Comparison of ENCODE assay signal across 9 cellular contexts in the genomic region with DNA sequence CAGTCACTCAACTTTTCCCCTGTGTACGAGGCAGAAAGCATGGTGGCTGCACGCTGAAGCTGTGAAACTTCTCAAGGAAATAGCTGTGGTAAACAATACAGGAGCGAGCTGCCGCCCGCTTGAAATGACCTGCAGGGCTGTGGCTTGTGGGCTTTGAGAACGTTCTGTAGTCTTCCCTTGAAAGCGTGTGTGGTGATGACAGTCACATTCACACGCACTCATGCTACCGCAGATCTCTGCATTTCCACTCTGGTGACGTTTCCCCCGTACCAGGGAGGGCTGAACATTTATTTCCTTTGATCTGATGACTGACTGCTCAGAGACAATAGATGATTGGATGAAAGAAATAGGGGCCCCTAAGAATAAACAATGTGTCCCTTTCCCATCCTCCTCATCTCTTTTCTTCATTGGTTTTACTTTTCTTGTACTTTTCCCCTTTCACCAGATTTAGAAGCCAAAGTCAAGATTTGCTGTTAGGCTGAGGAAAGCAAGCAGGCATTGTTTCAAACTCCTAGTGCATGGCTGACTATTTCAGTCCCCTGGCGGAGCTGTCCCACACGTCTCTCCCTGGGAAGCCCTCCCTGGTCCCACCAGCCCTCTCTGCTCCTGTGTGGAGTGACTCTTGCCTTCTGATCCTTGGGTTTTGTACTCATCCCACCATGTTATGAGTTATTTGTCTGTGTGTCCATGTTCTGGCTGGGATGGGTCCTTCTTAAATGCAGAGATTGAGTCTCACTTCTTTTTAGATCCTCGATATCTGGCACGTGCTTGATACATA. TPM values are rescaled to one million over a fixed set of nuclear protein-coding genes. Genes with fewer than 3 reads are reported as not detected.
A peak's percentile ranks its signal among the peaks of the same experiment; 100 is the strongest.
DNase-seq lines count a peak whose midpoint lies in the region; ATAC-seq and TF ChIP-seq lines count a peak whose summit lies in the region.
"Had no signal": no experiment of that assay in that cellular context is flagged by ENCODE, and none has a peak within 500 bp of the region (broad histone marks: within the 10 kb centered on the region; RNA-seq: fewer than 3 reads in every experiment).

No MANE protein-coding gene starts in this region.

- H3K9ac ChIP-seq in muscle layer of colon (ENCODE audit: low read length), result no peak overlapping the region

- TF ChIP-seq CTCF in adrenal gland (IDR thresholded peaks at IDR 0.05), result no peak

- H3K36me3 ChIP-seq in adrenal gland (replicated peaks in 1 of 2) (no peaks in the 10 kb centered on the region), muscle layer of colon (ENCODE audit: insufficient read depth, low read length) (no peaks in the 10 kb centered on the region)

- H3K27ac ChIP-seq in adrenal gland (peak overlapping the region in 4 of 5 donors; percentile 47 to 85 (median 66)), muscle layer of colon (ENCODE audit: low read depth, low read length) (peak overlapping the region; percentile 24)
- H3K27ac ChIP-seq: C4-2B had no signal

- H3K27me3 ChIP-seq in adrenal gland (no peaks in the 10 kb centered on the region), muscle layer of colon (ENCODE audit: control insufficient read depth in 1 of 2, insufficient read depth in 2 of 2, low read length in 2 of 2) (no peaks in the 10 kb centered on the region)

- peak; percentile 86 for DNase-seq in CD1c-positive myeloid dendritic cell (ENCODE audit: extremely low spot score)
- DNase-seq in SW480 (ENCODE audit: low spot score), result peak; percentile 94
- peak in 3 of 7 donors; percentile 31 to 71 (median 32) for DNase-seq in adrenal gland
- peak; percentile 90 for DNase-seq in stimulated activated naive CD4-positive, alpha-beta T cell treated with Interleukin-2 at 50 U/mL for 16 hours (lab: John Stamatoyannopoulos, UW)
- DNase-seq in glomerular visceral epithelial cell (ENCODE audit: extremely low spot score), result no peak

- TF ChIP-seq POLR2A in adrenal gland (IDR thresholded peaks at IDR 0.05), result no peak

- H3K9me3 ChIP-seq in adrenal gland (replicated peaks in 1 of 3), result no peaks in the 10 kb centered on the region
- no peaks in the 10 kb centered on the region for H3K9me3 ChIP-seq in muscle layer of colon (ENCODE audit: low read length)

- intact Hi-C loops in adrenal gland (cut with DNase I), result no loop called here

- 71 to 88% (median 79%) methylated on average over 14 to 15 of the region's 15 CpGs for WGBS in adrenal gland, 4 donors

- H3K4me1 ChIP-seq in adrenal gland (replicated peaks in 1 of 2) (peaks cover 0 to 20% of the 10 kb centered on the region in 2 donors), muscle layer of colon (ENCODE audit: insufficient read depth, low read length) (peaks cover 18% of the 10 kb centered on the region)

- ATAC-seq in HG02588 (IDR thresholded peaks at IDR 0.05; ENCODE audit: unreplicated experiment) (peak; percentile 37), GM21717 (IDR thresholded peaks at IDR 0.05; ENCODE audit: unreplicated experiment) (no peak)

- H3K4me3 ChIP-seq in adrenal gland (no peak overlapping the region), muscle layer of colon (ENCODE audit: low read depth in 1 of 2, low read length in 2 of 2) (no peak overlapping the region)

RNA-seq across cellular contexts. Expression of a gene that starts 3.9 kb away (rescaled TPM):
- 1 to 10 TPM; 1.7 to 3.9 (median 2.2) TPM for total RNA-seq in adrenal gland
- polyA plus RNA-seq in adrenal gland, result 1 to 10 TPM; 1.5 to 2.5 (median 1.7) TPM

RNA-seq across cellular contexts. Expression of a gene that starts 9.2 kb away (rescaled TPM):
- total RNA-seq in adrenal gland, result 100 to 1,000 TPM in 6 of 8 donors, 10 to 100 TPM in 2; 81.3 to 159 (median 126) TPM
- polyA plus RNA-seq in adrenal gland, result 100 to 1,000 TPM; 107 to 264 (median 128) TPM
